ENCODE assay signal across 2 cellular contexts in genomic region chr1:66489972-66490601, GRCh38.
TF ChIP-seq lines count a peak whose summit lies in the region.

No MANE protein-coding gene starts in this region.

TF ChIP-seq in IMR-90, 13 proteins besides CTCF, POLR2A, EP300 and RAD21:
- TF ChIP-seq BHLHE40 (IDR thresholded peaks at IDR 0.05; ENCODE audit: low read depth, low read length): no peak
- TF ChIP-seq RFX5 (IDR thresholded peaks at IDR 0.05; ENCODE audit: low read depth, low read length): no peak
- no peak for TF ChIP-seq FOS (IDR thresholded peaks at IDR 0.05; ENCODE audit: low read depth, low read length)
- TF ChIP-seq ELK1 (IDR thresholded peaks at IDR 0.05; ENCODE audit: borderline replicate concordance, low read depth, low read length): no peak
- TF ChIP-seq SMC3 (IDR thresholded peaks at IDR 0.05; ENCODE audit: low read depth, low read length): no peak
- no peak for TF ChIP-seq CHD1 (IDR thresholded peaks at IDR 0.05; ENCODE audit: low read depth, low read length)
- no peak for TF ChIP-seq MAFK (IDR thresholded peaks at IDR 0.05; ENCODE audit: low read depth, low read length)
- no peak for TF ChIP-seq USF2 (IDR thresholded peaks at IDR 0.05; ENCODE audit: low read depth, low read length)
- no peak for TF ChIP-seq RCOR1 (IDR thresholded peaks at IDR 0.05; ENCODE audit: insufficient replicate concordance, low read length)
- TF ChIP-seq MAZ (IDR thresholded peaks at IDR 0.05; ENCODE audit: borderline replicate concordance, low read depth, low read length): no peak
- no peak for TF ChIP-seq NFE2L2 (IDR thresholded peaks at IDR 0.05; ENCODE audit: low read depth, low read length)
- no peak for TF ChIP-seq MXI1 (IDR thresholded peaks at IDR 0.05; ENCODE audit: borderline replicate concordance, low read depth, low read length)
- no peak for TF ChIP-seq CEBPB (IDR thresholded peaks at IDR 0.05; ENCODE audit: low read depth, low read length)

TF ChIP-seq in neural cell, 6 proteins besides CTCF, POLR2A, EP300 and RAD21:
- TF ChIP-seq EZH2 (IDR thresholded peaks at IDR 0.05; ENCODE audit: borderline replicate concordance, insufficient read depth, low read length, poor library complexity, severe bottlenecking): no peak
- no peak for TF ChIP-seq REST (IDR thresholded peaks at IDR 0.05; ENCODE audit: borderline replicate concordance)
- no peak for TF ChIP-seq SMC3 (conservative IDR thresholded peaks at IDR 0.05; ENCODE audit: poor library complexity)
- TF ChIP-seq MXI1 (conservative IDR thresholded peaks at IDR 0.05; ENCODE audit: poor library complexity, severe bottlenecking): no peak
- no peak for TF ChIP-seq POLR2AphosphoS5 (IDR thresholded peaks at IDR 0.05)
- no peak for TF ChIP-seq TAF1 (IDR thresholded peaks at IDR 0.05; ENCODE audit: low read depth)
